In the genomic region with DNA sequence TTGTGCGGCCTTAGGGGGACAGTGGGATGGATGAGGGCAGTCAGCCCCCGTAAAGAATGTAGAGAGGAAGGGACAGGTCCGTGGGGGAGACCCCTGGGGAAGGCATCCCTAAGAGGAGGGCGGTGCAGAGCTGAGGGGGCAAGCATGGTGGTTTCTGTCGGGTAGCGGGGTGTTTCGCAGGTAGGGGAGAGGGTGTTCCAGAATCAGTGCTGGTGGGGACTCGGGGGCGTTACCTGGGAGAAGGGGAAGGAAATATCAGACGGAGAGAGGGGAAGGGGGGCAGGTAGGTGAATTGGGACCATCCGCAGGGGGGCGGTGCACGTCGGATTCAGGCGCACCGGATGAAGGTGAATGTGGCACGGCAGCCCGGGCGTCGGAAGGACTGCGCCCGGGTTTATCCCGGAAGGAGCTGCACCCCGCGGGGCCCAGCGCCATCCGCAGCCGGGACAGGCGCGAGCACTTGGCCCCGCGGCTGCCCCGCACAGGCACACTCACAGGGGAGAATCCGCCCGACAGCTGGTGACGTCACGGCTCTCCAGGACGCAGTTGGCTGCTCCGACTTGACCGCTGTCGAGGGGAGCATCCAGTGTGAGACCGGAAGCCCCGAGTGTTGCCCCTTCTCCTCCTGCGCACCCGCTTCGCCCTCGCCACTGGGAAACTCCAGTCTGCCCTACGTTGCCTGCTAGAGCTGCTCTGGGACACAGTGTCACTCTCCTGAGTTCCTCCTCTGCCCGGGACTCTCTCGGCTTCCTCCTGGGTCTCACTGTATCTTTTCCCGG, we compare ENCODE assay signal across 8 cellular contexts. TPM values are rescaled to one million over a fixed set of nuclear protein-coding genes. Genes with fewer than 3 reads are reported as not detected.
A peak's percentile ranks its signal among the peaks of the same experiment; 100 is the strongest.
DNase-seq lines count a peak whose midpoint lies in the region; ATAC-seq and TF ChIP-seq lines count a peak whose summit lies in the region.

No MANE protein-coding gene starts in this region.

- H3K4me1 Mint-ChIP-seq in naive B cell, result peaks cover 86 to 100% (median 91%) of the 10 kb centered on the region in 3 donors

- no peaks in the 10 kb centered on the region for H3K79me2 ChIP-seq in MM.1S (ENCODE audit: low read length)

- TF ChIP-seq EP300 in esophagus muscularis mucosa (IDR thresholded peaks at IDR 0.05), result no peak

- H3K4me3 Mint-ChIP-seq in naive B cell, result peak overlapping the region; percentile 86 to 100 (median 98)

- peak; percentile 18 to 23 for ATAC-seq in naive B cell (ENCODE audit: low read depth in 2 of 2)
- no peak for ATAC-seq in GM21737 (IDR thresholded peaks at IDR 0.05; ENCODE audit: unreplicated experiment)

- H3K27me3 Mint-ChIP-seq in naive B cell, result no peaks in the 10 kb centered on the region

- 11% methylated on average over 45 of the region's 51 CpGs for WGBS in esophagus muscularis mucosa

- DNase-seq in NCI-H2227 (lab: John Stamatoyannopoulos, UW; ENCODE audit: unreplicated experiment) (peak; percentile 27), NCI-H2227 treated with DMSO at 0.1 percent for 48 hours (lab: John Stamatoyannopoulos, UW) (no peak), MM.1S (peak; percentile 52), esophagus muscularis mucosa (ENCODE audit: extremely low spot score) (no peak), naive B cell (peak; percentile 71)
- DNase-seq in activated CD8-positive, alpha-beta memory T cell treated with anti-CD3 and anti-CD28 coated beads, Interleukin-2, amount 50 U/mL, for 48 hours, result peak; percentile 84
- peak; percentile 39 to 70 (median 56) for DNase-seq in stimulated activated naive CD4-positive, alpha-beta T cell (lab: John Stamatoyannopoulos, UW)

- H3K4me1 ChIP-seq in MM.1S (ENCODE audit: low read length), result no peaks in the 10 kb centered on the region
- peaks cover 4 to 17% (median 13%) of the 10 kb centered on the region in 4 donors for H3K4me1 ChIP-seq in esophagus muscularis mucosa

- peak overlapping the region; percentile 73 for H3K4me2 ChIP-seq in MM.1S (ENCODE audit: low read depth, low read length)

- peaks cover 0 to 2% (median 0%) of the 10 kb centered on the region in 7 donors for H3K9me3 Mint-ChIP-seq in naive B cell

- H3K4me3 ChIP-seq in MM.1S (ENCODE audit: low read length), result peak overlapping the region; percentile 48
- H3K4me3 ChIP-seq in esophagus muscularis mucosa, result peak overlapping the region; percentile 50 to 62 (median 54)

- no peak for TF ChIP-seq POLR2A in esophagus muscularis mucosa (IDR thresholded peaks at IDR 0.05; ENCODE audit: low read depth)

- peaks cover 19 to 52% of the 10 kb centered on the region in 2 donors for H3K36me3 Mint-ChIP-seq in naive B cell

- no peaks in the 10 kb centered on the region for H3F3A ChIP-seq in MM.1S (ENCODE audit: insufficient read depth, low read length)

- peak overlapping the region; percentile 74 for H2AFZ ChIP-seq in MM.1S (ENCODE audit: low read length)

- peak overlapping the region; percentile 93 to 99 (median 98) for H3K27ac Mint-ChIP-seq in naive B cell

- H3K36me3 ChIP-seq in MM.1S (replicated peaks; ENCODE audit: insufficient read depth, low read length) (no peaks in the 10 kb centered on the region), esophagus muscularis mucosa (no peaks in the 10 kb centered on the region)

- no peaks in the 10 kb centered on the region for H4K20me1 ChIP-seq in MM.1S (ENCODE audit: insufficient read depth, low read length)

- intact Hi-C loops in esophagus muscularis mucosa (cut with DNase I), result no loop called here

- TF ChIP-seq CTCF in MM.1S (IDR thresholded peaks at IDR 0.05; ENCODE audit: low read length) (peak; percentile 17), esophagus muscularis mucosa (IDR thresholded peaks at IDR 0.05) (peak in 2 of 3 experiments; percentile 5 to 7)

- no peaks in the 10 kb centered on the region for H3K9me2 ChIP-seq in MM.1S (replicated peaks; ENCODE audit: insufficient read depth, low read length)

- H3K9me3 ChIP-seq in MM.1S (replicated peaks; ENCODE audit: insufficient read depth, low read length) (no peaks in the 10 kb centered on the region), esophagus muscularis mucosa (no peaks in the 10 kb centered on the region)

- 0 out of 2 replicates have a peak, but pooled peaks cover 7% of the 10 kb centered on the region for H3K27me3 ChIP-seq in MM.1S (replicated peaks; ENCODE audit: insufficient read depth, low read length)
- H3K27me3 ChIP-seq in esophagus muscularis mucosa, result no peaks in the 10 kb centered on the region

- H3K9ac ChIP-seq in MM.1S (ENCODE audit: low read length), result peak overlapping the region; percentile 31; the same call in 1 of the 2 replicates

- H3K27ac ChIP-seq in MM.1S (ENCODE audit: low read length), result no peak overlapping the region
- peak overlapping the region in 1 of 4 donors; percentile 35 for H3K27ac ChIP-seq in esophagus muscularis mucosa (replicated peaks in 1 of 4)

RNA-seq across cellular contexts. Expression of gene CD72, which starts 1.3 kb away (rescaled TPM):
- 1 to 10 TPM in 2 of 4 donors, not detected in 2; 1.4 to 2.2 TPM for total RNA-seq in esophagus muscularis mucosa
- polyA plus RNA-seq in naive B cell (ENCODE audit: low read depth in 6 of 6), result 100 to 1,000 TPM; 293 to 418 (median 315) TPM

RNA-seq across cellular contexts. Expression of gene TESK1, which starts 11.8 kb away (rescaled TPM):
- total RNA-seq in esophagus muscularis mucosa, result 10 to 100 TPM; 48.2 to 80.6 (median 63.4) TPM
- 10 to 100 TPM in 1 of 6 donors, 1 to 10 TPM in 5; 3.0 to 18.8 (median 6.8) TPM for polyA plus RNA-seq in naive B cell (ENCODE audit: low read depth in 6 of 6)

RNA-seq across cellular contexts. Expression of gene SIT1, which starts 33.9 kb away (rescaled TPM):
- total RNA-seq in esophagus muscularis mucosa, result under 1 TPM in 3 of 4 donors, not detected in 1; 0.40 to 0.83 (median 0.83) TPM
- 100 to 1,000 TPM in 1 of 6 donors, 10 to 100 TPM in 5; 56.8 to 107 (median 73.5) TPM for polyA plus RNA-seq in naive B cell (ENCODE audit: low read depth in 6 of 6)

RNA-seq across cellular contexts. Expression of gene RMRP, which starts 40.9 kb away (rescaled TPM):
- total RNA-seq in esophagus muscularis mucosa, result 1,000 to 10,000 TPM; 1,899 to 6,162 (median 2,510) TPM
- polyA plus RNA-seq in naive B cell (ENCODE audit: low read depth in 6 of 6), result 10 to 100 TPM in 4 of 6 donors, not detected in 2; 41.0 to 72.3 (median 56.5) TPM

RNA-seq across cellular contexts. Expression of gene CCDC107, which starts 41.2 kb away (rescaled TPM):
- 100 to 1,000 TPM in 2 of 4 donors, 10 to 100 TPM in 2; 68.4 to 117 (median 104) TPM for total RNA-seq in esophagus muscularis mucosa
- polyA plus RNA-seq in naive B cell (ENCODE audit: low read depth in 6 of 6), result 10 to 100 TPM; 42.7 to 60.2 (median 51.5) TPM

Comparison
In these comparisons a context has a peak if more than half of its experiments do, and no peak if none do; other contexts are left out.
1. DNase-seq: peak in NCI-H2227 (single experiment), MM.1S (single experiment), activated CD8-positive, alpha-beta memory T cell treated with anti-CD3 and anti-CD28 coated beads, Interleukin-2, amount 50 U/mL, for 48 hours (single experiment), naive B cell (single experiment) and stimulated activated naive CD4-positive, alpha-beta T cell (6 of 6); none in NCI-H2227 treated with DMSO at 0.1 percent for 48 hours (single experiment) and esophagus muscularis mucosa (single experiment).